Comparison of ENCODE assay signal across 9 cellular contexts in the genomic region with DNA sequence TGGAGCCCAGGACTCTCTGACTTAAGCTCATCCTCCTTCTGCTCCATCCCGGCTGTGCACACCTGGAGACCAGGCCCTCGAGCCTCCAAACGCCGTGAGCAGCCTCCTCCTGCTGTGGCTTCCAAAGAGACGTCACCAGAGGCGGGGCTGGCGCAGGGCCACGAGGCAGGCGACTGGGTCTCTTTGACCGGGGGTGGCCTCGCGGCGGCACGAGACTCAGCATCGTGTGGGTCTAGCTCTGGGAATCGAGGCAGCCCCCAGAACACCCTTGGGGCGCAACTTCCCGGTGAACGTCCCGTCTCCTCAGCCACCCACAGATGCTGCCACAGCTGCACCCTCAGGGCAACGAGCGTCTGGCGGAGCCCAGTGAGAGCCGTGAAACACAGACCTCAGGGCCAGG. TPM values are rescaled to one million over a fixed set of nuclear protein-coding genes. Genes with fewer than 3 reads are reported as not detected.
A peak's percentile ranks its signal among the peaks of the same experiment; 100 is the strongest.
DNase-seq lines count a peak whose midpoint lies in the region; ATAC-seq and TF ChIP-seq lines count a peak whose summit lies in the region.
"Had no signal": no experiment of that assay in that cellular context is flagged by ENCODE, and none has a peak within 500 bp of the region (broad histone marks: within the 10 kb centered on the region; RNA-seq: fewer than 3 reads in every experiment).

No MANE protein-coding gene starts in this region.

- CTCF ChIA-PET in CD4-positive, alpha-beta T cell (lab: Charles Lee): interaction anchor here (1.3 to 2.6 kb wide), 3 partner anchors 21 to 33 kb away, joined by 4 to 15 read pairs (median 7); no protein-coding TSS in a partner anchor
- CTCF ChIA-PET in OCI-LY7 (lab: Charles Lee; ENCODE audit: unreplicated experiment): no interaction called here
- CTCF ChIA-PET in HEK293T (lab: Yijun Ruan, JAX): no interaction called here

- BruUV-seq in OCI-LY7 (replicated peaks; lab: Mats Ljungman, UMichigan): no TSS peak

- no peaks in the 10 kb centered on the region for H3K27me3 ChIP-seq in CD4-positive, alpha-beta T cell (ENCODE audit: control insufficient read depth, insufficient read depth, low read length)
- H3K27me3 ChIP-seq in neural progenitor cell: no peaks in the 10 kb centered on the region
- H3K27me3 ChIP-seq: breast epithelium had no signal

- peaks cover 79% of the 10 kb centered on the region for H3K36me3 Mint-ChIP-seq in CD4-positive, alpha-beta T cell (ENCODE audit: low read depth)
- peaks cover 61% of the 10 kb centered on the region for H3K36me3 Mint-ChIP-seq in central memory CD8-positive, alpha-beta T cell (ENCODE audit: insufficient read depth)
- H3K36me3 Mint-ChIP-seq in neural progenitor cell: peaks cover 11% of the 10 kb centered on the region

- POLR2A ChIA-PET in CD4-positive, alpha-beta T cell (lab: Charles Lee): interaction anchor here (0.5 to 6.5 kb wide), 16 partner anchors 9 to 142 kb away, joined by 3 to 65 read pairs (median 4); a partner anchor contains a TSS
- POLR2A ChIA-PET in OCI-LY7 (lab: Charles Lee): interaction anchor here (1.1 kb wide), 1 partner anchor 67 kb away, joined by 3 read pairs; no protein-coding TSS in a partner anchor
- POLR2A ChIA-PET in HEK293T (lab: Yijun Ruan, JAX): no interaction called here

- peaks cover 82% of the 10 kb centered on the region for H3K4me1 Mint-ChIP-seq in CD4-positive, alpha-beta T cell (ENCODE audit: low read depth)
- peaks cover 68% of the 10 kb centered on the region for H3K4me1 Mint-ChIP-seq in central memory CD8-positive, alpha-beta T cell
- H3K4me1 Mint-ChIP-seq in neural progenitor cell: peaks cover 63% of the 10 kb centered on the region

- intact Hi-C loops in CD4-positive, alpha-beta T cell (cut with DNase I, micrococcal nuclease): loop anchor here (1.0 to 5.0 kb wide), 6 partner anchors 15 to 117 kb away; no protein-coding TSS in a partner anchor
- intact Hi-C loops in OCI-LY7 (cut with micrococcal nuclease; ENCODE audit: unreplicated experiment): loop anchor here (1.0 to 2.0 kb wide), 2 partner anchors 42 to 85 kb away; no protein-coding TSS in a partner anchor

- H3K79me2 ChIP-seq in OCI-LY7 (ENCODE audit: insufficient read depth, low read depth, low read length) (no peaks in the 10 kb centered on the region), neural progenitor cell (ENCODE audit: low read depth) (peaks cover 5% of the 10 kb centered on the region)

- no peaks in the 10 kb centered on the region for H3K9me3 ChIP-seq in CD4-positive, alpha-beta T cell (ENCODE audit: control insufficient read depth, low read length)
- H3K9me3 ChIP-seq in OCI-LY7 (ENCODE audit: low read length): no peaks in the 10 kb centered on the region
- H3K9me3 ChIP-seq in neural progenitor cell (ENCODE audit: low read depth): no peaks in the 10 kb centered on the region
- H3K9me3 ChIP-seq: breast epithelium had no signal

- H3K9me2 ChIP-seq in OCI-LY7 (ENCODE audit: insufficient read depth, low read length): no peaks in the 10 kb centered on the region

- no peak overlapping the region for H3K4me3 ChIP-seq in OCI-LY7 (ENCODE audit: low read depth, low read length, poor library complexity, severe bottlenecking)
- H3K4me3 ChIP-seq in neural progenitor cell: no peak overlapping the region

- no peak for TF ChIP-seq CTCF in CD4-positive, alpha-beta T cell (IDR thresholded peaks at IDR 0.05)
- TF ChIP-seq CTCF in OCI-LY7 (conservative IDR thresholded peaks at IDR 0.05; ENCODE audit: low read length) (no peak), neural progenitor cell (IDR thresholded peaks at IDR 0.05) (no peak)

- peak in 5 of 10 experiments; percentile 39 to 56 (median 43) for DNase-seq in CD4-positive, alpha-beta T cell
- no peak for DNase-seq in OCI-LY7 (ENCODE audit: low spot score)
- no peak for DNase-seq in central memory CD8-positive, alpha-beta T cell (ENCODE audit: low spot score in 2 of 2)
- peak; percentile 39 for DNase-seq in neural progenitor cell (ENCODE audit: low spot score)
- no peak for DNase-seq in OCI-M2 (lab: John Stamatoyannopoulos, UW; ENCODE audit: unreplicated experiment)
- DNase-seq in HEK293T (ENCODE audit: extremely low spot score): no peak

- peak overlapping the region; percentile 98 for H3K27ac Mint-ChIP-seq in CD4-positive, alpha-beta T cell
- H3K27ac Mint-ChIP-seq in central memory CD8-positive, alpha-beta T cell (ENCODE audit: low read depth): peak overlapping the region; percentile 97
- no peak overlapping the region for H3K27ac Mint-ChIP-seq in neural progenitor cell

- H4K20me1 ChIP-seq in OCI-LY7 (ENCODE audit: insufficient read depth, low read length) (no peaks in the 10 kb centered on the region), neural progenitor cell (ENCODE audit: low read depth) (no peaks in the 10 kb centered on the region)

- H3F3A ChIP-seq in neural progenitor cell (ENCODE audit: low read depth): peaks cover 38% of the 10 kb centered on the region

- no peak overlapping the region for H3K9ac ChIP-seq in neural progenitor cell

- no peaks in the 10 kb centered on the region for H3K9me3 Mint-ChIP-seq in CD4-positive, alpha-beta T cell
- H3K9me3 Mint-ChIP-seq in central memory CD8-positive, alpha-beta T cell: no peaks in the 10 kb centered on the region
- no peaks in the 10 kb centered on the region for H3K9me3 Mint-ChIP-seq in neural progenitor cell

- H3K36me3 ChIP-seq in OCI-LY7 (ENCODE audit: insufficient read depth, low read length): no peaks in the 10 kb centered on the region
- H3K36me3 ChIP-seq in neural progenitor cell: no peaks in the 10 kb centered on the region
- H3K36me3 ChIP-seq: breast epithelium had no signal

- H3K4me1 ChIP-seq in OCI-LY7 (ENCODE audit: insufficient read depth, low read length, poor library complexity, severe bottlenecking): peaks cover 25% of the 10 kb centered on the region
- peaks cover 39% of the 10 kb centered on the region for H3K4me1 ChIP-seq in neural progenitor cell
- H3K4me1 ChIP-seq: breast epithelium had no signal

- no peaks in the 10 kb centered on the region for H3K27me3 Mint-ChIP-seq in CD4-positive, alpha-beta T cell
- H3K27me3 Mint-ChIP-seq in central memory CD8-positive, alpha-beta T cell: no peaks in the 10 kb centered on the region
- H3K27me3 Mint-ChIP-seq in neural progenitor cell (ENCODE audit: insufficient read depth, low read depth): peaks cover 4% of the 10 kb centered on the region

- H3K27ac ChIP-seq in CD4-positive, alpha-beta T cell (ENCODE audit: low read depth, low read length): peak overlapping the region; percentile 55
- no peak overlapping the region for H3K27ac ChIP-seq in OCI-LY7 (ENCODE audit: low read depth, low read length, poor library complexity, severe bottlenecking)
- H3K27ac ChIP-seq in neural progenitor cell: no peak overlapping the region

- peak overlapping the region; percentile 55 for H2AFZ ChIP-seq in OCI-LY7 (ENCODE audit: low read length)
- H2AFZ ChIP-seq in neural progenitor cell (replicated peaks): no peak overlapping the region

- peak; percentile 6 for ATAC-seq in CD4-positive, alpha-beta T cell (ENCODE audit: poor library complexity)
- ATAC-seq in central memory CD8-positive, alpha-beta T cell (replicated peaks; ENCODE audit: extremely low read depth, poor library complexity, severe bottlenecking): no peak
- ATAC-seq in GM18868 (IDR thresholded peaks at IDR 0.05; ENCODE audit: unreplicated experiment) (no peak), HG02759 (IDR thresholded peaks at IDR 0.05; ENCODE audit: unreplicated experiment) (no peak)

- H3K4me3 Mint-ChIP-seq in CD4-positive, alpha-beta T cell: peak overlapping the region; percentile 81
- H3K4me3 Mint-ChIP-seq in central memory CD8-positive, alpha-beta T cell: peak overlapping the region; percentile 77
- no peak overlapping the region for H3K4me3 Mint-ChIP-seq in neural progenitor cell

- H3K4me2 ChIP-seq in OCI-LY7 (ENCODE audit: low read length): peak overlapping the region; percentile 62
- H3K4me2 ChIP-seq in neural progenitor cell: peak overlapping the region; percentile 17

TF ChIP-seq in HEK293T, 16 proteins besides CTCF, POLR2A, EP300 and RAD21:
- TF ChIP-seq NFRKB (IDR thresholded peaks at IDR 0.05) (no peak), ELF4 (IDR thresholded peaks at IDR 0.05) (no peak), SP1 (IDR thresholded peaks at IDR 0.05) (no peak), CTBP1 (IDR thresholded peaks at IDR 0.05; ENCODE audit: borderline replicate concordance) (no peak), BHLHE40 (IDR thresholded peaks at IDR 0.05; ENCODE audit: borderline replicate concordance) (no peak), FOXK2 (IDR thresholded peaks at IDR 0.05) (no peak), FOXM1 (IDR thresholded peaks at IDR 0.05; ENCODE audit: borderline replicate concordance) (no peak), L3MBTL2 (conservative IDR thresholded peaks at IDR 0.05) (no peak), ARNT (IDR thresholded peaks at IDR 0.05) (no peak), TARDBP (IDR thresholded peaks at IDR 0.05) (no peak), FOXA1 (IDR thresholded peaks at IDR 0.05) (no peak), LEF1 (IDR thresholded peaks at IDR 0.05; ENCODE audit: borderline replicate concordance) (no peak), SUZ12 (IDR thresholded peaks at IDR 0.05) (no peak), ZNF384 (IDR thresholded peaks at IDR 0.05) (no peak)
- TF ChIP-seq, protein P1, sequence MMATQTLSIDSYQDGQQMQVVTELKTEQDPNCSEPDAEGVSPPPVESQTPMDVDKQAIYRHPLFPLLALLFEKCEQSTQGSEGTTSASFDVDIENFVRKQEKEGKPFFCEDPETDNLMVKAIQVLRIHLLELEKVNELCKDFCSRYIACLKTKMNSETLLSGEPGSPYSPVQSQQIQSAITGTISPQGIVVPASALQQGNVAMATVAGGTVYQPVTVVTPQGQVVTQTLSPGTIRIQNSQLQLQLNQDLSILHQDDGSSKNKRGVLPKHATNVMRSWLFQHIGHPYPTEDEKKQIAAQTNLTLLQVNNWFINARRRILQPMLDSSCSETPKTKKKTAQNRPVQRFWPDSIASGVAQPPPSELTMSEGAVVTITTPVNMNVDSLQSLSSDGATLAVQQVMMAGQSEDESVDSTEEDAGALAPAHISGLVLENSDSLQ (IDR thresholded peaks at IDR 0.05): no peak

RNA-seq across cellular contexts. Expression of a gene that starts 22.8 kb away (rescaled TPM):
- total RNA-seq in CD4-positive, alpha-beta T cell: 100 to 1,000 TPM; 181 to 184 TPM
- 3.6 and 4.4 TPM in 2 replicates for total RNA-seq in OCI-LY7 (2014; rRNA removed; shearing (Covaris generic))
- total RNA-seq in OCI-LY7 (2022) (15.0 and 17.9 TPM in 2 replicates), neural progenitor cell (ENCODE audit: low replicate concordance) (2.9 and 6.0 TPM in 2 replicates)

Comparison
In these comparisons a context has a peak if more than half of its experiments do, and no peak if none do; other contexts are left out.
1. RNA of a gene that starts 22.8 kb away (total RNA-seq): 181 to 184 TPM in CD4-positive, alpha-beta T cell; 3.6 to 17.9 TPM in OCI-LY7 and 2.9 to 6.0 TPM in neural progenitor cell; every median in the first group is over 4 times any median in the second.